Comparison of ENCODE assay signal across 20 cellular contexts in genomic region chr15:37028609-37029287, GRCh38.
DNase-seq lines count a peak whose midpoint lies in the region; ATAC-seq and TF ChIP-seq lines count a peak whose summit lies in the region.
"Had no signal": no experiment of that assay in that cellular context is flagged by ENCODE, and none has a peak within 500 bp of the region (broad histone marks: within the 10 kb centered on the region; RNA-seq: fewer than 3 reads in every experiment).

No MANE protein-coding gene starts in this region.

- no peak overlapping the region for H3K27ac ChIP-seq in IMR-90 (ENCODE audit: insufficient read depth, low read length)
- H3K27ac ChIP-seq: colonic mucosa had no signal

- no peak overlapping the region for H4K91ac ChIP-seq in IMR-90 (ENCODE audit: insufficient read depth, low read depth, low read length)

- H3K56ac ChIP-seq in IMR-90 (ENCODE audit: extremely low read depth, insufficient read depth, low read length) = no peak overlapping the region

- H3K14ac ChIP-seq in IMR-90 (replicated peaks; ENCODE audit: low read depth, low read length) = no peak overlapping the region

- H3K9ac ChIP-seq in IMR-90 (ENCODE audit: low read depth, low read length) = no peak overlapping the region

- no peaks in the 10 kb centered on the region for H3K36me3 ChIP-seq in IMR-90 (ENCODE audit: control insufficient read depth, insufficient read depth, low read length)
- H3K36me3 ChIP-seq: colonic mucosa had no signal

- CTCF ChIA-PET in IMR-90 (lab: Yijun Ruan, JAX) = interaction anchor here (0.7 kb wide), 1 partner anchor 8 kb away, joined by 4 read pairs; no protein-coding TSS in a partner anchor
- CTCF ChIA-PET in activated naive CD4-positive, alpha-beta T cell treated with anti-CD3 and anti-CD28 coated beads for 36 hours (lab: Charles Lee) = no interaction called here

- no peak overlapping the region for H2AFZ ChIP-seq in IMR-90 (replicated peaks; ENCODE audit: low read length, poor library complexity)

- H3K4me2 ChIP-seq in IMR-90 (ENCODE audit: low read depth, low read length) = no peak overlapping the region

- WGBS in IMR-90 (ENCODE audit: extremely low coverage in 2 of 2, insufficient read length in 1 of 2), 2 experiments = no CpG with 5 or more reads among the region's 4 CpGs

- no peak for TF ChIP-seq RAD21 in IMR-90 (IDR thresholded peaks at IDR 0.05; ENCODE audit: low read length)

- no peak overlapping the region for H2BK120ac ChIP-seq in IMR-90 (ENCODE audit: low read depth, low read length)

- H3K4ac ChIP-seq in IMR-90 (ENCODE audit: low read depth, low read length) = no peak overlapping the region

- TF ChIP-seq CTCF in IMR-90 (conservative IDR thresholded peaks at IDR 0.05; ENCODE audit: low read depth, low read length) (no peak), mesothelial cell of epicardium (IDR thresholded peaks at IDR 0.05; ENCODE audit: unreplicated experiment) (no peak)

- 0 out of 2 replicates have a peak, but pooled peaks have one; percentile 18 for ATAC-seq in IMR-90 (ENCODE audit: low read depth)
- no peak for ATAC-seq in HG03025 (IDR thresholded peaks at IDR 0.05; ENCODE audit: low FRiP score, unreplicated experiment)
- ATAC-seq in HG02938 (IDR thresholded peaks at IDR 0.05; ENCODE audit: unreplicated experiment) = no peak
- ATAC-seq: PC-3 had no signal

- no peak overlapping the region for H3K4me3 Mint-ChIP-seq in mesothelial cell of epicardium
- no peak overlapping the region for H3K4me3 Mint-ChIP-seq in activated naive CD4-positive, alpha-beta T cell treated with anti-CD3 and anti-CD28 coated beads for 36 hours
- H3K4me3 Mint-ChIP-seq: B cell had no signal

- H3K79me1 ChIP-seq in IMR-90 (ENCODE audit: low read depth in 1 of 2, low read length in 2 of 2) = peaks cover 18 to 36% of the 10 kb centered on the region in 2 experiments

- POLR2A ChIA-PET in IMR-90 (lab: Charles Lee; ENCODE audit: unreplicated experiment) = no interaction called here

- no peak overlapping the region for H2BK20ac ChIP-seq in IMR-90 (ENCODE audit: low read depth, low read length)

- H3K18ac ChIP-seq in IMR-90 (ENCODE audit: low read depth, low read length) = no peak overlapping the region

- no peak for TF ChIP-seq POLR2A in IMR-90 (IDR thresholded peaks at IDR 0.05; ENCODE audit: low read depth, low read length)

- peaks cover 10% of the 10 kb centered on the region; the same call in 1 of the 2 replicates for H4K20me1 ChIP-seq in IMR-90 (ENCODE audit: insufficient read depth, low read length)

- dilution Hi-C loops in IMR-90 (cut with HindIII; ENCODE audit: low sequenced_read_pairs, unreplicated experiment) = no loop called here

- H3K4me1 ChIP-seq in IMR-90 (ENCODE audit: control insufficient read depth, insufficient read depth, low read length) = peaks cover 7% of the 10 kb centered on the region
- H3K4me1 ChIP-seq: colonic mucosa had no signal

- no peak overlapping the region for H2AK9ac ChIP-seq in IMR-90 (replicated peaks; ENCODE audit: low read depth, low read length, poor library complexity)

- DNase-seq in EH (ENCODE audit: low read depth) (peak; percentile 83), IMR-90 (peak; percentile 42), dermis blood vessel endothelial cell (peak; percentile 12), mesothelial cell of epicardium (ENCODE audit: low spot score in 2 of 2, unreplicated experiment in 2 of 2) (no peak), amniotic stem cell (lab: John Stamatoyannopoulos, UW) (no peak)
- no peak for DNase-seq in activated naive CD4-positive, alpha-beta T cell treated with anti-CD3 and anti-CD28 coated beads for 36 hours
- DNase-seq: colonic mucosa; islet precursor cell; MM.1S; NCI-H1930; NCI-H526; occipital lobe; PC-3; sigmoid colon; stimulated activated CD4-positive, alpha-beta T cell treated with anti-CD3 and anti-CD28 coated beads, Interleukin-2, amount 100 ng/mL, for 48 hours; substantia nigra had no signal

- H2BK5ac ChIP-seq in IMR-90 (ENCODE audit: low read depth, low read length, poor library complexity, severe bottlenecking) = no peak overlapping the region

- H4K8ac ChIP-seq in IMR-90 (ENCODE audit: low read depth in 2 of 2, low read length in 2 of 2) = no peak overlapping the region

- H3K9me1 ChIP-seq in IMR-90 (ENCODE audit: insufficient read depth, low read length) = peaks cover 15% of the 10 kb centered on the region

- H3K4me3 ChIP-seq in IMR-90 (ENCODE audit: insufficient read depth, low read depth, low read length) = no peak overlapping the region
- H3K4me3 ChIP-seq: colonic mucosa, sigmoid colon had no signal

- H3K27me3 ChIP-seq in IMR-90 (ENCODE audit: control insufficient read depth, insufficient read depth, low read length) = no peaks in the 10 kb centered on the region
- H3K27me3 ChIP-seq: colonic mucosa, sigmoid colon had no signal

- no peaks in the 10 kb centered on the region for H3K9me3 ChIP-seq in IMR-90 (ENCODE audit: control insufficient read depth, insufficient read depth, low read length)
- H3K9me3 ChIP-seq: colonic mucosa, sigmoid colon had no signal

- H4K5ac ChIP-seq in IMR-90 (ENCODE audit: low read depth, low read length) = no peak overlapping the region

- no peak overlapping the region for H2BK15ac ChIP-seq in IMR-90 (ENCODE audit: low read depth, low read length)

- H3K9me3 Mint-ChIP-seq in mesothelial cell of epicardium = no peaks in the 10 kb centered on the region
- H3K9me3 Mint-ChIP-seq in activated naive CD4-positive, alpha-beta T cell treated with anti-CD3 and anti-CD28 coated beads for 36 hours = no peaks in the 10 kb centered on the region
- H3K9me3 Mint-ChIP-seq: activated T-helper 2 cell treated with anti-CD3 and anti-CD28 coated beads, Interferon-gamma antibody, Interleukin-2, Interleukin-4, amounts not matched to agents 10 μg/mL and 5 μg/mL and 100 μg/mL, durations not matched to agents 14 hours and 24 hours and 36 hours had no signal

- in situ Hi-C loops in IMR-90 (cut with MboI; ENCODE audit: low sequenced_read_pairs) = no loop called here

- no TSS peak for BruUV-seq in IMR-90 (replicated peaks; lab: Mats Ljungman, UMichigan)

- no peaks in the 10 kb centered on the region for H3K27me3 Mint-ChIP-seq in mesothelial cell of epicardium (ENCODE audit: low read depth)
- H3K27me3 Mint-ChIP-seq in activated naive CD4-positive, alpha-beta T cell treated with anti-CD3 and anti-CD28 coated beads for 36 hours (ENCODE audit: low read depth) = peaks cover 9% of the 10 kb centered on the region
- H3K27me3 Mint-ChIP-seq: B cell had no signal

- no peak overlapping the region for H3K23ac ChIP-seq in IMR-90 (ENCODE audit: low read depth, low read length)

- H3K36me3 Mint-ChIP-seq in mesothelial cell of epicardium = peaks cover 22% of the 10 kb centered on the region
- no peaks in the 10 kb centered on the region for H3K36me3 Mint-ChIP-seq in activated naive CD4-positive, alpha-beta T cell treated with anti-CD3 and anti-CD28 coated beads for 36 hours (ENCODE audit: low read depth)

- no peak overlapping the region for H2AK5ac ChIP-seq in IMR-90 (ENCODE audit: low read depth, low read length)

- H3K4me1 Mint-ChIP-seq in mesothelial cell of epicardium = peaks cover 56% of the 10 kb centered on the region
- H3K4me1 Mint-ChIP-seq in activated naive CD4-positive, alpha-beta T cell treated with anti-CD3 and anti-CD28 coated beads for 36 hours (ENCODE audit: low read depth) = no peaks in the 10 kb centered on the region
- H3K4me1 Mint-ChIP-seq: B cell had no signal

- intact Hi-C loops in IMR-90 (cut with micrococcal nuclease) = no loop called here
- intact Hi-C loops in activated naive CD4-positive, alpha-beta T cell treated with anti-CD3 and anti-CD28 coated beads for 36 hours (cut with micrococcal nuclease) = no loop called here

- peak overlapping the region; percentile 86 for H3K27ac Mint-ChIP-seq in mesothelial cell of epicardium
- no peak overlapping the region for H3K27ac Mint-ChIP-seq in activated naive CD4-positive, alpha-beta T cell treated with anti-CD3 and anti-CD28 coated beads for 36 hours
- H3K27ac Mint-ChIP-seq: activated T-helper 2 cell treated with anti-CD3 and anti-CD28 coated beads, Interferon-gamma antibody, Interleukin-2, Interleukin-4, amounts not matched to agents 10 μg/mL and 5 μg/mL and 100 μg/mL, durations not matched to agents 14 hours and 24 hours and 36 hours; B cell had no signal

TF ChIP-seq in IMR-90, 13 proteins besides CTCF, POLR2A, EP300 and RAD21:
- no peak for TF ChIP-seq SMC3 (IDR thresholded peaks at IDR 0.05; ENCODE audit: low read depth, low read length)
- peak; percentile 35; the same call in 1 of the 2 replicates for TF ChIP-seq CEBPB (IDR thresholded peaks at IDR 0.05; ENCODE audit: low read depth, low read length)
- TF ChIP-seq MAFK (IDR thresholded peaks at IDR 0.05; ENCODE audit: low read depth, low read length) = 0 out of 2 replicates have a peak, but pooled peaks have one; percentile 13

Comparison
In these comparisons a context has a peak if more than half of its experiments do, and no peak if none do; other contexts are left out.
1. DNase-seq: peak in EH (single experiment), IMR-90 (single experiment) and dermis blood vessel endothelial cell (single experiment); none in mesothelial cell of epicardium (0 of 2), activated naive CD4-positive, alpha-beta T cell treated with anti-CD3 and anti-CD28 coated beads for 36 hours (single experiment) and amniotic stem cell (single experiment).